8 cellular contexts compared by ENCODE assay signal in genomic region chr10:31760674-31761081, GRCh38.
DNase-seq lines count a peak whose midpoint lies in the region; TF ChIP-seq lines count a peak whose summit lies in the region.

No MANE protein-coding gene starts in this region.

- TF ChIP-seq POLR2A in thyroid gland (IDR thresholded peaks at IDR 0.05), result no peak

- no peaks in the 10 kb centered on the region for H3K27me3 Mint-ChIP-seq in activated T-cell treated with anti-CD3 and anti-CD28 coated beads, Interleukin-2, amount 50 U/mL, for 24 hours

- peak overlapping the region; percentile 90 for H3K4me3 Mint-ChIP-seq in activated T-cell treated with anti-CD3 and anti-CD28 coated beads, Interleukin-2, amount 50 U/mL, for 24 hours

- H3K36me3 ChIP-seq in adipocyte (ENCODE audit: control insufficient read depth, insufficient read depth, low read length, severe bottlenecking) (no peaks in the 10 kb centered on the region), liver (ENCODE audit: control insufficient read depth in 4 of 4, insufficient read depth in 3 of 4, low read depth in 1 of 4, low read length in 3 of 4) (no peaks in the 10 kb centered on the region), thyroid gland (no peaks in the 10 kb centered on the region)

- H3K27me3 ChIP-seq in adipocyte (replicated peaks; ENCODE audit: control insufficient read depth, insufficient read depth, low read length) (no peaks in the 10 kb centered on the region), liver (ENCODE audit: control insufficient read depth in 4 of 4, insufficient read depth in 4 of 4, low read length in 3 of 4) (no peaks in the 10 kb centered on the region), thyroid gland (no peaks in the 10 kb centered on the region)

- H3K9ac ChIP-seq in adipocyte (ENCODE audit: low read length), result peak overlapping the region; percentile 77
- peak overlapping the region in 1 of 2 donors; percentile 90 for H3K9ac ChIP-seq in liver (ENCODE audit: low read depth in 1 of 2, low read length in 2 of 2)

- H3K27ac Mint-ChIP-seq in activated T-cell treated with anti-CD3 and anti-CD28 coated beads, Interleukin-2, amount 50 U/mL, for 24 hours, result peak overlapping the region; percentile 95

- peak overlapping the region; percentile 79 to 81 for H3K27ac ChIP-seq in liver (ENCODE audit: low read depth in 1 of 2, low read length in 2 of 2)
- peak overlapping the region; percentile 90 to 96 (median 96) for H3K27ac ChIP-seq in thyroid gland

- H3K9me3 Mint-ChIP-seq in activated T-cell treated with anti-CD3 and anti-CD28 coated beads, Interleukin-2, amount 50 U/mL, for 24 hours, result no peaks in the 10 kb centered on the region

- H3K4me1 Mint-ChIP-seq in activated T-cell treated with anti-CD3 and anti-CD28 coated beads, Interleukin-2, amount 50 U/mL, for 24 hours (ENCODE audit: low read depth), result peaks cover 17% of the 10 kb centered on the region

- WGBS in liver, result 54% methylated on average over 8 of the region's 8 CpGs
- 37 to 40% methylated on average over 8 of the region's 8 CpGs for whole genome bisulfite sequencing in thyroid gland, 2 donors

- TF ChIP-seq RAD21 in liver (IDR thresholded peaks at IDR 0.05), result no peak

- H3K4me3 ChIP-seq in adipocyte (ENCODE audit: low read length), result peak overlapping the region; percentile 80
- H3K4me3 ChIP-seq in liver (ENCODE audit: low read depth in 1 of 3, low read length in 3 of 3), result peak overlapping the region in 2 of 3 donors; percentile 22 to 58
- H3K4me3 ChIP-seq in thyroid gland (replicated peaks in 1 of 3), result peak overlapping the region in 1 of 3 donors; percentile 23

- DNase-seq in activated T-cell treated with anti-CD3 and anti-CD28 coated beads, Interleukin-2, amount 50 U/mL, for 24 hours, result no peak
- no peak for DNase-seq in activated T-cell treated with anti-CD3 and anti-CD28 coated beads, Interleukin-2, amount 50 U/mL, for 48 hours
- DNase-seq in adipocyte (ENCODE audit: low read depth) (no peak), thyroid gland (peak in 1 of 2 donors; percentile 6), NCI-H187 (lab: John Stamatoyannopoulos, UW) (no peak), NCI-H1436 (lab: John Stamatoyannopoulos, UW) (no peak), NCI-H1105 treated with DMSO at 0.1 percent for 48 hours (lab: John Stamatoyannopoulos, UW) (no peak)

- TF ChIP-seq CTCF in liver (IDR thresholded peaks at IDR 0.05; ENCODE audit: low read depth, low read length, missing input control), result no peak
- no peak for TF ChIP-seq CTCF in thyroid gland (IDR thresholded peaks at IDR 0.05)

- H3K4me1 ChIP-seq in adipocyte (ENCODE audit: control insufficient read depth, insufficient read depth, low read length) (peaks cover 38% of the 10 kb centered on the region), liver (ENCODE audit: control insufficient read depth in 4 of 4, insufficient read depth in 4 of 4, low read length in 3 of 4) (peaks cover 0 to 24% (median 18%) of the 10 kb centered on the region in 4 donors), thyroid gland (peaks cover 6 to 23% of the 10 kb centered on the region in 2 donors)

- intact Hi-C loops in thyroid gland (cut with DNase I), result loop anchor here (10.0 kb wide), 1 partner anchor 976 kb away; no protein-coding TSS in a partner anchor

- H3K36me3 Mint-ChIP-seq in activated T-cell treated with anti-CD3 and anti-CD28 coated beads, Interleukin-2, amount 50 U/mL, for 24 hours (ENCODE audit: low read depth), result peaks cover 2% of the 10 kb centered on the region

- H3K9me3 ChIP-seq in adipocyte (ENCODE audit: control insufficient read depth, low read length), result no peaks in the 10 kb centered on the region
- H3K9me3 ChIP-seq in liver (ENCODE audit: control insufficient read depth in 4 of 4, low read length in 3 of 4), result no peaks in the 10 kb centered on the region
- H3K9me3 ChIP-seq in thyroid gland, result no peaks in the 10 kb centered on the region

TF ChIP-seq in liver, 16 proteins besides CTCF, POLR2A, EP300 and RAD21:
- no peak for TF ChIP-seq ZBTB33 (IDR thresholded peaks at IDR 0.05)
- TF ChIP-seq JUND (IDR thresholded peaks at IDR 0.05), result peak in 1 of 2 donors; percentile 3
